Comparison of ENCODE assay signal across 1 cellular context in genomic region chr4:31370866-31371465, GRCh38.
A peak's percentile ranks its signal among the peaks of the same experiment; 100 is the strongest.
TF ChIP-seq lines count a peak whose summit lies in the region.

No MANE protein-coding gene starts in this region.

TF ChIP-seq in H1, 55 proteins besides CTCF, POLR2A, EP300 and RAD21 (continued from another document):
- 0 out of 2 replicates have a peak, but pooled peaks have one; percentile 24 for TF ChIP-seq TCF12 (IDR thresholded peaks at IDR 0.05; ENCODE audit: low read depth, low read length)
TF ChIP-seq in H1: peak in this region for 1.
